2 cellular contexts compared by ENCODE assay signal in the genomic region with DNA sequence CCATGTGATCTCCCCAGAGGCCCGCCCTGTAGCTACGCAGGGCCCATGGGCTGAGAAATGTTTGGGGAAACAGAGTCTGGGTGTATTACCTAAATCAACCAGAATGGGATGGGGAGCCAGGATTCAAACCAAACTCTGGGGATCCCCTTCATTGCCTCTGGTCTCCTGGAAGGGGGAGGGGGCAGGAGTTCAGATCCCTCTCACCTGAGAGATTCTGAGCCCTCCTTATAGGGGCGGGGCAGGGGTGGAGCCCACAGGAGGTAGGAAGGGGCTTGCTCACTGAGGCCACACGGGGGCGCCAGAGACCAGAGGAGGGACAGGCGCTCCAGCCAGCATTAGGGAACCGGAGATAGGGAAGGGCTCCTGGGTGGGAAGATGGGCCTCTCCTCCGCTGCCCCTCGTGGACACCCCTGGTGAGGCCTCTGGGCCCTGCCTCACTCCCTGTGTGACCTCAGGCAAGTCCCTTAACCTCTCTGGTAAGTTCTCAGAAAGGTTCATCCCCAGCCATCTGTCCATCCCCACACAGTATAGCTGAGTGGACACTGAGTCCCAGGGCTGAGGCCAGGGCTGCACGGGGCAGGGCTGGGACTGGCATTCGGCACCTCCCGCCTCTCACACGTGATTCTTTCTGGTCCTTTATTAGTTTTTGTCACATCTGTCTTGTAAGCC.
TF ChIP-seq lines count a peak whose summit lies in the region.

No MANE protein-coding gene starts in this region.

TF ChIP-seq in GM23338, 12 proteins besides CTCF, POLR2A, EP300 and RAD21:
- TF ChIP-seq ZNF331 (CRISPR knock-in tag; IDR thresholded peaks at IDR 0.05; ENCODE audit: low read depth) (no peak), ZNF114 (CRISPR knock-in tag; IDR thresholded peaks at IDR 0.05) (no peak), POLR2AphosphoS5 (IDR thresholded peaks at IDR 0.05; ENCODE audit: low read depth) (no peak), STAT1 (IDR thresholded peaks at IDR 0.05; ENCODE audit: unreplicated experiment) (no peak), EZH2phosphoT487 (IDR thresholded peaks at IDR 0.05; ENCODE audit: unreplicated experiment) (no peak), NANOG (IDR thresholded peaks at IDR 0.05; ENCODE audit: borderline replicate concordance) (no peak), CREB1 (CRISPR knock-in tag; IDR thresholded peaks at IDR 0.05; ENCODE audit: low read depth) (no peak), JUNB (IDR thresholded peaks at IDR 0.05; ENCODE audit: unreplicated experiment) (no peak)
- TF ChIP-seq, protein P1, sequence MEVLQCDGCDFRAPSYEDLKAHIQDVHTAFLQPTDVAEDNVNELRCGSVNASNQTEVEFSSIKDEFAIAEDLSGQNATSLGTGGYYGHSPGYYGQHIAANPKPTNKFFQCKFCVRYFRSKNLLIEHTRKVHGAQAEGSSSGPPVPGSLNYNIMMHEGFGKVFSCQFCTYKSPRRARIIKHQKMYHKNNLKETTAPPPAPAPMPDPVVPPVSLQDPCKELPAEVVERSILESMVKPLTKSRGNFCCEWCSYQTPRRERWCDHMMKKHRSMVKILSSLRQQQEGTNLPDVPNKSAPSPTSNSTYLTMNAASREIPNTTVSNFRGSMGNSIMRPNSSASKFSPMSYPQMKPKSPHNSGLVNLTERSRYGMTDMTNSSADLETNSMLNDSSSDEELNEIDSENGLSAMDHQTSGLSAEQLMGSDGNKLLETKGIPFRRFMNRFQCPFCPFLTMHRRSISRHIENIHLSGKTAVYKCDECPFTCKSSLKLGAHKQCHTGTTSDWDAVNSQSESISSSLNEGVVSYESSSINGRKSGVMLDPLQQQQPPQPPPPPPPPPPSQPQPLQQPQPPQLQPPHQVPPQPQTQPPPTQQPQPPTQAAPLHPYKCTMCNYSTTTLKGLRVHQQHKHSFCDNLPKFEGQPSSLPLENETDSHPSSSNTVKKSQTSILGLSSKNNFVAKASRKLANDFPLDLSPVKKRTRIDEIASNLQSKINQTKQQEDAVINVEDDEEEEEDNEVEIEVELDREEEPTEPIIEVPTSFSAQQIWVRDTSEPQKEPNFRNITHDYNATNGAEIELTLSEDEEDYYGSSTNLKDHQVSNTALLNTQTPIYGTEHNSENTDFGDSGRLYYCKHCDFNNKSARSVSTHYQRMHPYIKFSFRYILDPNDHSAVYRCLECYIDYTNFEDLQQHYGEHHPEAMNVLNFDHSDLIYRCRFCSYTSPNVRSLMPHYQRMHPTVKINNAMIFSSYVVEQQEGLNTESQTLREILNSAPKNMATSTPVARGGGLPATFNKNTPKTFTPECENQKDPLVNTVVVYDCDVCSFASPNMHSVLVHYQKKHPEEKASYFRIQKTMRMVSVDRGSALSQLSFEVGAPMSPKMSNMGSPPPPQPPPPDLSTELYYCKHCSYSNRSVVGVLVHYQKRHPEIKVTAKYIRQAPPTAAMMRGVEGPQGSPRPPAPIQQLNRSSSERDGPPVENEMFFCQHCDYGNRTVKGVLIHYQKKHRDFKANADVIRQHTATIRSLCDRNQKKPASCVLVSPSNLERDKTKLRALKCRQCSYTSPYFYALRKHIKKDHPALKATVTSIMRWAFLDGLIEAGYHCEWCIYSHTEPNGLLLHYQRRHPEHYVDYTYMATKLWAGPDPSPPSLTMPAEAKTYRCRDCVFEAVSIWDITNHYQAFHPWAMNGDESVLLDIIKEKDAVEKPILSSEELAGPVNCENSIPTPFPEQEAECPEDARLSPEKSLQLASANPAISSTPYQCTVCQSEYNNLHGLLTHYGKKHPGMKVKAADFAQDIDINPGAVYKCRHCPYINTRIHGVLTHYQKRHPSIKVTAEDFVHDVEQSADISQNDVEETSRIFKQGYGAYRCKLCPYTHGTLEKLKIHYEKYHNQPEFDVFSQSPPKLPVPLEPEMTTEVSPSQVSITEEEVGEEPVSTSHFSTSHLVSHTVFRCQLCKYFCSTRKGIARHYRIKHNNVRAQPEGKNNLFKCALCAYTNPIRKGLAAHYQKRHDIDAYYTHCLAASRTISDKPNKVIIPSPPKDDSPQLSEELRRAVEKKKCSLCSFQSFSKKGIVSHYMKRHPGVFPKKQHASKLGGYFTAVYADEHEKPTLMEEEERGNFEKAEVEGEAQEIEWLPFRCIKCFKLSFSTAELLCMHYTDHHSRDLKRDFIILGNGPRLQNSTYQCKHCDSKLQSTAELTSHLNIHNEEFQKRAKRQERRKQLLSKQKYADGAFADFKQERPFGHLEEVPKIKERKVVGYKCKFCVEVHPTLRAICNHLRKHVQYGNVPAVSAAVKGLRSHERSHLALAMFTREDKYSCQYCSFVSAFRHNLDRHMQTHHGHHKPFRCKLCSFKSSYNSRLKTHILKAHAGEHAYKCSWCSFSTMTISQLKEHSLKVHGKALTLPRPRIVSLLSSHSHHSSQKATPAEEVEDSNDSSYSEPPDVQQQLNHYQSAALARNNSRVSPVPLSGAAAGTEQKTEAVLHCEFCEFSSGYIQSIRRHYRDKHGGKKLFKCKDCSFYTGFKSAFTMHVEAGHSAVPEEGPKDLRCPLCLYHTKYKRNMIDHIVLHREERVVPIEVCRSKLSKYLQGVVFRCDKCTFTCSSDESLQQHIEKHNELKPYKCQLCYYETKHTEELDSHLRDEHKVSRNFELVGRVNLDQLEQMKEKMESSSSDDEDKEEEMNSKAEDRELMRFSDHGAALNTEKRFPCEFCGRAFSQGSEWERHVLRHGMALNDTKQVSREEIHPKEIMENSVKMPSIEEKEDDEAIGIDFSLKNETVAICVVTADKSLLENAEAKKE (CRISPR knock-in tag; IDR thresholded peaks at IDR 0.05), result no peak
- TF ChIP-seq, protein P2, sequence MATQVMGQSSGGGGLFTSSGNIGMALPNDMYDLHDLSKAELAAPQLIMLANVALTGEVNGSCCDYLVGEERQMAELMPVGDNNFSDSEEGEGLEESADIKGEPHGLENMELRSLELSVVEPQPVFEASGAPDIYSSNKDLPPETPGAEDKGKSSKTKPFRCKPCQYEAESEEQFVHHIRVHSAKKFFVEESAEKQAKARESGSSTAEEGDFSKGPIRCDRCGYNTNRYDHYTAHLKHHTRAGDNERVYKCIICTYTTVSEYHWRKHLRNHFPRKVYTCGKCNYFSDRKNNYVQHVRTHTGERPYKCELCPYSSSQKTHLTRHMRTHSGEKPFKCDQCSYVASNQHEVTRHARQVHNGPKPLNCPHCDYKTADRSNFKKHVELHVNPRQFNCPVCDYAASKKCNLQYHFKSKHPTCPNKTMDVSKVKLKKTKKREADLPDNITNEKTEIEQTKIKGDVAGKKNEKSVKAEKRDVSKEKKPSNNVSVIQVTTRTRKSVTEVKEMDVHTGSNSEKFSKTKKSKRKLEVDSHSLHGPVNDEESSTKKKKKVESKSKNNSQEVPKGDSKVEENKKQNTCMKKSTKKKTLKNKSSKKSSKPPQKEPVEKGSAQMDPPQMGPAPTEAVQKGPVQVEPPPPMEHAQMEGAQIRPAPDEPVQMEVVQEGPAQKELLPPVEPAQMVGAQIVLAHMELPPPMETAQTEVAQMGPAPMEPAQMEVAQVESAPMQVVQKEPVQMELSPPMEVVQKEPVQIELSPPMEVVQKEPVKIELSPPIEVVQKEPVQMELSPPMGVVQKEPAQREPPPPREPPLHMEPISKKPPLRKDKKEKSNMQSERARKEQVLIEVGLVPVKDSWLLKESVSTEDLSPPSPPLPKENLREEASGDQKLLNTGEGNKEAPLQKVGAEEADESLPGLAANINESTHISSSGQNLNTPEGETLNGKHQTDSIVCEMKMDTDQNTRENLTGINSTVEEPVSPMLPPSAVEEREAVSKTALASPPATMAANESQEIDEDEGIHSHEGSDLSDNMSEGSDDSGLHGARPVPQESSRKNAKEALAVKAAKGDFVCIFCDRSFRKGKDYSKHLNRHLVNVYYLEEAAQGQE (IDR thresholded peaks at IDR 0.05; ENCODE audit: unreplicated experiment), result no peak

TF ChIP-seq in GM12878, 131 proteins besides CTCF, POLR2A, EP300 and RAD21 (continues in another document):
- TF ChIP-seq IRF4 (IDR thresholded peaks at IDR 0.05; ENCODE audit: low read depth, low read length), result no peak
- TF ChIP-seq, protein P3, sequence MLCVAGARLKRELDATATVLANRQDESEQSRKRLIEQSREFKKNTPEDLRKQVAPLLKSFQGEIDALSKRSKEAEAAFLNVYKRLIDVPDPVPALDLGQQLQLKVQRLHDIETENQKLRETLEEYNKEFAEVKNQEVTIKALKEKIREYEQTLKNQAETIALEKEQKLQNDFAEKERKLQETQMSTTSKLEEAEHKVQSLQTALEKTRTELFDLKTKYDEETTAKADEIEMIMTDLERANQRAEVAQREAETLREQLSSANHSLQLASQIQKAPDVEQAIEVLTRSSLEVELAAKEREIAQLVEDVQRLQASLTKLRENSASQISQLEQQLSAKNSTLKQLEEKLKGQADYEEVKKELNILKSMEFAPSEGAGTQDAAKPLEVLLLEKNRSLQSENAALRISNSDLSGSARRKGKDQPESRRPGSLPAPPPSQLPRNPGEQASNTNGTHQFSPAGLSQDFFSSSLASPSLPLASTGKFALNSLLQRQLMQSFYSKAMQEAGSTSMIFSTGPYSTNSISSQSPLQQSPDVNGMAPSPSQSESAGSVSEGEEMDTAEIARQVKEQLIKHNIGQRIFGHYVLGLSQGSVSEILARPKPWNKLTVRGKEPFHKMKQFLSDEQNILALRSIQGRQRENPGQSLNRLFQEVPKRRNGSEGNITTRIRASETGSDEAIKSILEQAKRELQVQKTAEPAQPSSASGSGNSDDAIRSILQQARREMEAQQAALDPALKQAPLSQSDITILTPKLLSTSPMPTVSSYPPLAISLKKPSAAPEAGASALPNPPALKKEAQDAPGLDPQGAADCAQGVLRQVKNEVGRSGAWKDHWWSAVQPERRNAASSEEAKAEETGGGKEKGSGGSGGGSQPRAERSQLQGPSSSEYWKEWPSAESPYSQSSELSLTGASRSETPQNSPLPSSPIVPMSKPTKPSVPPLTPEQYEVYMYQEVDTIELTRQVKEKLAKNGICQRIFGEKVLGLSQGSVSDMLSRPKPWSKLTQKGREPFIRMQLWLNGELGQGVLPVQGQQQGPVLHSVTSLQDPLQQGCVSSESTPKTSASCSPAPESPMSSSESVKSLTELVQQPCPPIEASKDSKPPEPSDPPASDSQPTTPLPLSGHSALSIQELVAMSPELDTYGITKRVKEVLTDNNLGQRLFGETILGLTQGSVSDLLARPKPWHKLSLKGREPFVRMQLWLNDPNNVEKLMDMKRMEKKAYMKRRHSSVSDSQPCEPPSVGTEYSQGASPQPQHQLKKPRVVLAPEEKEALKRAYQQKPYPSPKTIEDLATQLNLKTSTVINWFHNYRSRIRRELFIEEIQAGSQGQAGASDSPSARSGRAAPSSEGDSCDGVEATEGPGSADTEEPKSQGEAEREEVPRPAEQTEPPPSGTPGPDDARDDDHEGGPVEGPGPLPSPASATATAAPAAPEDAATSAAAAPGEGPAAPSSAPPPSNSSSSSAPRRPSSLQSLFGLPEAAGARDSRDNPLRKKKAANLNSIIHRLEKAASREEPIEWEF (IDR thresholded peaks at IDR 0.05; ENCODE audit: insufficient replicate concordance, low read depth, low read length), result no peak
- no peak for TF ChIP-seq CHD4 (IDR thresholded peaks at IDR 0.05)
- peak; percentile 88 for TF ChIP-seq SMARCA5 (IDR thresholded peaks at IDR 0.05)
- no peak for TF ChIP-seq BRCA1 (IDR thresholded peaks at IDR 0.05; ENCODE audit: low read depth, low read length)
- TF ChIP-seq RUNX3 (IDR thresholded peaks at IDR 0.05; ENCODE audit: low read length), result no peak
- no peak for TF ChIP-seq MTA3 (IDR thresholded peaks at IDR 0.05; ENCODE audit: borderline replicate concordance, low read length)
- TF ChIP-seq IRF3 (IDR thresholded peaks at IDR 0.05), result 0 out of 2 replicates have a peak, but pooled peaks have one; percentile 23
- TF ChIP-seq ZNF24 (IDR thresholded peaks at IDR 0.05), result no peak
- TF ChIP-seq SMAD1 (IDR thresholded peaks at IDR 0.05; ENCODE audit: low read depth, partially characterized antibody), result no peak
- no peak for TF ChIP-seq ZSCAN29 (IDR thresholded peaks at IDR 0.05)
- peak; percentile 74 for TF ChIP-seq RELA (IDR thresholded peaks at IDR 0.05; ENCODE audit: borderline replicate concordance, partially characterized antibody)
- TF ChIP-seq CBX5 (IDR thresholded peaks at IDR 0.05; ENCODE audit: low read depth), result no peak
- TF ChIP-seq ZZZ3 (IDR thresholded peaks at IDR 0.05; ENCODE audit: control insufficient read depth, insufficient read length, low read depth), result no peak
- 0 out of 2 replicates have a peak, but pooled peaks have one; percentile 21 for TF ChIP-seq SPI1 (IDR thresholded peaks at IDR 0.05; ENCODE audit: borderline replicate concordance, insufficient read depth, low read depth, low read length)
- TF ChIP-seq MTA2 (IDR thresholded peaks at IDR 0.05; ENCODE audit: low read depth), result no peak
- TF ChIP-seq, protein P4, sequence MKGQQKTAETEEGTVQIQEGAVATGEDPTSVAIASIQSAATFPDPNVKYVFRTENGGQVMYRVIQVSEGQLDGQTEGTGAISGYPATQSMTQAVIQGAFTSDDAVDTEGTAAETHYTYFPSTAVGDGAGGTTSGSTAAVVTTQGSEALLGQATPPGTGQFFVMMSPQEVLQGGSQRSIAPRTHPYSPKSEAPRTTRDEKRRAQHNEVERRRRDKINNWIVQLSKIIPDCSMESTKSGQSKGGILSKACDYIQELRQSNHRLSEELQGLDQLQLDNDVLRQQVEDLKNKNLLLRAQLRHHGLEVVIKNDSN (IDR thresholded peaks at IDR 0.05; ENCODE audit: borderline replicate concordance, extremely low read length, insufficient read depth, low read depth, low read length), result no peak
- TF ChIP-seq FOXK2 (IDR thresholded peaks at IDR 0.05), result no peak
- TF ChIP-seq TCF7 (IDR thresholded peaks at IDR 0.05; ENCODE audit: borderline replicate concordance), result no peak
- 0 out of 2 replicates have a peak, but pooled peaks have one; percentile 49 for TF ChIP-seq LARP7 (IDR thresholded peaks at IDR 0.05)
- no peak for TF ChIP-seq ESRRA (IDR thresholded peaks at IDR 0.05; ENCODE audit: low read length)
- 0 out of 2 replicates have a peak, but pooled peaks have one; percentile 16 for TF ChIP-seq NRF1 (conservative IDR thresholded peaks at IDR 0.05; ENCODE audit: low read depth, low read length)
- TF ChIP-seq BCL11A (IDR thresholded peaks at IDR 0.05; ENCODE audit: low read depth, low read length), result no peak
- no peak for TF ChIP-seq HDAC6 (IDR thresholded peaks at IDR 0.05; ENCODE audit: unreplicated experiment)
- no peak for TF ChIP-seq ASH2L (IDR thresholded peaks at IDR 0.05; ENCODE audit: borderline replicate concordance, low read depth)
- TF ChIP-seq POLR2AphosphoS2 (IDR thresholded peaks at IDR 0.05; ENCODE audit: low read depth, low read length), result no peak
- no peak for TF ChIP-seq KAT2A (conservative IDR thresholded peaks at IDR 0.05; ENCODE audit: control insufficient read depth, low read depth, low read length)
